ENCODE assay signal across 19 cellular contexts in the genomic region with DNA sequence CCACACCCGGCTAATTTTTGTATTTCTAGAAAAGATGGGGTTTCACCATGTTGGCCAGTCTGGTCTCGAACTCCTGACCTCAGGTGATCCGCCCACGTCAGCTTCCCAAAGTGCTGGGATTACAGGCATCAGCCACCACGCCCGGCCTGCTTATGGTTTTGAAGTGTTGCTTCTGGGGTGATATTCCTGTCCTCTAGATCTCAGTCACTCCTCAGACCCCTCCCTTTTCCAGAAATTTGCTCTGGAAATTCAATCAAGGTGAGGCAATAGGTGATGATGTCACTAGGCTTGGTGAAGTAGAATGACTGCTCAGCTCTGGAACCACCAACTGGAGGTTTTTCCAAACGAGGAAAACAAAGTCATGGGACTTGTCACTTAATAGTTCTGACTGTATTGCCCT. TPM values are rescaled to one million over a fixed set of nuclear protein-coding genes. Genes with fewer than 3 reads are reported as not detected.
DNase-seq lines count a peak whose midpoint lies in the region; TF ChIP-seq lines count a peak whose summit lies in the region.
"Had no signal": no experiment of that assay in that cellular context is flagged by ENCODE, and none has a peak within 500 bp of the region (broad histone marks: within the 10 kb centered on the region; RNA-seq: fewer than 3 reads in every experiment).

No MANE protein-coding gene starts in this region.

- peaks cover 34% of the 10 kb centered on the region for H3K4me1 ChIP-seq in osteoblast (ENCODE audit: insufficient read depth, low read length)
- peaks cover 11% of the 10 kb centered on the region for H3K4me1 ChIP-seq in testis
- H3K4me1 ChIP-seq: BE2C had no signal

- no peak overlapping the region for H3K4me3 ChIP-seq in epithelial cell of esophagus (ENCODE audit: low read length)
- no peak overlapping the region for H3K4me3 ChIP-seq in osteoblast (ENCODE audit: insufficient read depth, low read length)
- H3K4me3 ChIP-seq in testis: no peak overlapping the region
- H3K4me3 ChIP-seq: PC-9 had no signal

- H2AFZ ChIP-seq in osteoblast (ENCODE audit: low read length): no peak overlapping the region
- H2AFZ ChIP-seq: PC-9 had no signal

- H3K27me3 ChIP-seq in osteoblast (ENCODE audit: insufficient read depth, low read length) (no peaks in the 10 kb centered on the region), testis (no peaks in the 10 kb centered on the region)

- no peak overlapping the region for H3K4me2 ChIP-seq in osteoblast (ENCODE audit: insufficient read depth, low read length)
- H3K4me2 ChIP-seq: PC-9 had no signal

- H3K27ac ChIP-seq in osteoblast (ENCODE audit: low read depth, low read length) (no peak overlapping the region), testis (no peak overlapping the region)
- H3K27ac ChIP-seq: PC-9 had no signal

- H4K20me1 ChIP-seq in osteoblast (ENCODE audit: insufficient read depth, low read length): no peaks in the 10 kb centered on the region

- H3K36me3 ChIP-seq in osteoblast (ENCODE audit: insufficient read depth, low read length) (no peaks in the 10 kb centered on the region), testis (ENCODE audit: low read depth, missing control alignments) (no peaks in the 10 kb centered on the region)
- H3K36me3 ChIP-seq: BE2C had no signal

- no peaks in the 10 kb centered on the region for H3K9me3 ChIP-seq in osteoblast (ENCODE audit: low read depth, low read length)
- H3K9me3 ChIP-seq in testis: no peaks in the 10 kb centered on the region
- H3K9me3 ChIP-seq: BE2C had no signal

- no peaks in the 10 kb centered on the region for H3K79me2 ChIP-seq in osteoblast (ENCODE audit: insufficient read depth, low read length)

- WGBS in testis, 2 donors: 91 to 97% methylated on average over 7 of the region's 7 CpGs

- TF ChIP-seq POLR2A in testis (IDR thresholded peaks at IDR 0.05): no peak

- TF ChIP-seq CTCF in epithelial cell of esophagus (IDR thresholded peaks at IDR 0.05; ENCODE audit: insufficient read depth, low read depth, low read length, missing control alignments) (no peak), osteoblast (IDR thresholded peaks at IDR 0.05; ENCODE audit: extremely low read depth, low read depth, low read length) (no peak), testis (IDR thresholded peaks at IDR 0.05) (no peak)

- intact Hi-C loops in testis (cut with DNase I; ENCODE audit: low total_unique reads): loop anchor here (5.0 kb wide), 2 partner anchors 36 to 56 kb away; partner anchors contain the start of gene CREB3L1

- DNase-seq in ELF-1 (ENCODE audit: low read depth, low spot score) (peak; percentile 20), M059J (ENCODE audit: low read depth) (peak; percentile 28), epithelial cell of esophagus (ENCODE audit: low read depth) (peak; percentile 56), osteoblast (ENCODE audit: insufficient read length, low spot score, missing footprints) (peak; percentile 74), GM19238 (ENCODE audit: insufficient read length, low spot score) (no peak), testis (no peak), NCI-H345 treated with DMSO at 0.1 percent for 48 hours (lab: John Stamatoyannopoulos, UW; ENCODE audit: unreplicated experiment) (no peak), amygdala (lab: John Stamatoyannopoulos, UW) (no peak)
- DNase-seq: BE2C; Calu3; CD4-positive, alpha-beta T cell; DMS79; NCI-H1417 treated with DMSO at 0.1 percent for 48 hours; NCI-H1930; NCI-H2171; NCI-H510A; NCI-H82; T-cell had no signal

RNA-seq across cellular contexts. Expression of gene CREB3L1, which starts 36.6 kb away (rescaled TPM):
- 40.1 and 70.3 TPM in 2 replicates for total RNA-seq in M059J (2014; rRNA removed; shearing (Covaris generic))
- total RNA-seq in osteoblast (30.1 and 33.3 TPM in 2 replicates), testis (1 to 10 TPM; 5.2 to 8.1 TPM)
- 19.2 TPM for polyA plus RNA-seq in testis (ENCODE audit: insufficient read depth, low read depth, low replicate concordance)
- total RNA-seq: Calu3; CD4-positive, alpha-beta T cell had no signal

Comparison
In these comparisons a context has a peak if more than half of its experiments do, and no peak if none do; other contexts are left out.
1. DNase-seq: peak in ELF-1 (single experiment), M059J (single experiment), epithelial cell of esophagus (single experiment) and osteoblast (single experiment); none in GM19238 (single experiment), testis (single experiment), NCI-H345 treated with DMSO at 0.1 percent for 48 hours (single experiment) and amygdala (0 of 56).